1 cellular context compared by ENCODE assay signal in the genomic region with DNA sequence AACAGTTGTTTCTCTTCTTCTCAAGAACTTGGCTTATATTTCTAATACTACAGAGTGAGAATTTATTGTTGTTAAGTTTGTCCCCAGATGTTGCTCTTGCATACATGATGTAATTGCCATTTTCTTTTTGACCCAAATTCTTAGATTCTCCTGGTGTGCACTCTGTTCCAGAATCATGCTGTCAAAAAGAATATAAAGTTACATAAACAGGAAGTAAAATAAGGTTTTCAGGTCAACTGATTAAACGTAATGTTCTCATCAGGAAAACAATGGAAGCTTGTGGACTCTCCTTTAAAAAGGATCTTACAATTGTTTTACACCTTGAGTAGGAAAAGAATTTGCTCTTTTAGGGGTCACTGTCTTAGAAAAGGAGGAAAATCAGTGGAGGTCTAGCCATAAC.
TF ChIP-seq lines count a peak whose summit lies in the region.

No MANE protein-coding gene starts in this region.

TF ChIP-seq in GM23338, 12 proteins besides CTCF, POLR2A, EP300 and RAD21:
- TF ChIP-seq, protein P1, sequence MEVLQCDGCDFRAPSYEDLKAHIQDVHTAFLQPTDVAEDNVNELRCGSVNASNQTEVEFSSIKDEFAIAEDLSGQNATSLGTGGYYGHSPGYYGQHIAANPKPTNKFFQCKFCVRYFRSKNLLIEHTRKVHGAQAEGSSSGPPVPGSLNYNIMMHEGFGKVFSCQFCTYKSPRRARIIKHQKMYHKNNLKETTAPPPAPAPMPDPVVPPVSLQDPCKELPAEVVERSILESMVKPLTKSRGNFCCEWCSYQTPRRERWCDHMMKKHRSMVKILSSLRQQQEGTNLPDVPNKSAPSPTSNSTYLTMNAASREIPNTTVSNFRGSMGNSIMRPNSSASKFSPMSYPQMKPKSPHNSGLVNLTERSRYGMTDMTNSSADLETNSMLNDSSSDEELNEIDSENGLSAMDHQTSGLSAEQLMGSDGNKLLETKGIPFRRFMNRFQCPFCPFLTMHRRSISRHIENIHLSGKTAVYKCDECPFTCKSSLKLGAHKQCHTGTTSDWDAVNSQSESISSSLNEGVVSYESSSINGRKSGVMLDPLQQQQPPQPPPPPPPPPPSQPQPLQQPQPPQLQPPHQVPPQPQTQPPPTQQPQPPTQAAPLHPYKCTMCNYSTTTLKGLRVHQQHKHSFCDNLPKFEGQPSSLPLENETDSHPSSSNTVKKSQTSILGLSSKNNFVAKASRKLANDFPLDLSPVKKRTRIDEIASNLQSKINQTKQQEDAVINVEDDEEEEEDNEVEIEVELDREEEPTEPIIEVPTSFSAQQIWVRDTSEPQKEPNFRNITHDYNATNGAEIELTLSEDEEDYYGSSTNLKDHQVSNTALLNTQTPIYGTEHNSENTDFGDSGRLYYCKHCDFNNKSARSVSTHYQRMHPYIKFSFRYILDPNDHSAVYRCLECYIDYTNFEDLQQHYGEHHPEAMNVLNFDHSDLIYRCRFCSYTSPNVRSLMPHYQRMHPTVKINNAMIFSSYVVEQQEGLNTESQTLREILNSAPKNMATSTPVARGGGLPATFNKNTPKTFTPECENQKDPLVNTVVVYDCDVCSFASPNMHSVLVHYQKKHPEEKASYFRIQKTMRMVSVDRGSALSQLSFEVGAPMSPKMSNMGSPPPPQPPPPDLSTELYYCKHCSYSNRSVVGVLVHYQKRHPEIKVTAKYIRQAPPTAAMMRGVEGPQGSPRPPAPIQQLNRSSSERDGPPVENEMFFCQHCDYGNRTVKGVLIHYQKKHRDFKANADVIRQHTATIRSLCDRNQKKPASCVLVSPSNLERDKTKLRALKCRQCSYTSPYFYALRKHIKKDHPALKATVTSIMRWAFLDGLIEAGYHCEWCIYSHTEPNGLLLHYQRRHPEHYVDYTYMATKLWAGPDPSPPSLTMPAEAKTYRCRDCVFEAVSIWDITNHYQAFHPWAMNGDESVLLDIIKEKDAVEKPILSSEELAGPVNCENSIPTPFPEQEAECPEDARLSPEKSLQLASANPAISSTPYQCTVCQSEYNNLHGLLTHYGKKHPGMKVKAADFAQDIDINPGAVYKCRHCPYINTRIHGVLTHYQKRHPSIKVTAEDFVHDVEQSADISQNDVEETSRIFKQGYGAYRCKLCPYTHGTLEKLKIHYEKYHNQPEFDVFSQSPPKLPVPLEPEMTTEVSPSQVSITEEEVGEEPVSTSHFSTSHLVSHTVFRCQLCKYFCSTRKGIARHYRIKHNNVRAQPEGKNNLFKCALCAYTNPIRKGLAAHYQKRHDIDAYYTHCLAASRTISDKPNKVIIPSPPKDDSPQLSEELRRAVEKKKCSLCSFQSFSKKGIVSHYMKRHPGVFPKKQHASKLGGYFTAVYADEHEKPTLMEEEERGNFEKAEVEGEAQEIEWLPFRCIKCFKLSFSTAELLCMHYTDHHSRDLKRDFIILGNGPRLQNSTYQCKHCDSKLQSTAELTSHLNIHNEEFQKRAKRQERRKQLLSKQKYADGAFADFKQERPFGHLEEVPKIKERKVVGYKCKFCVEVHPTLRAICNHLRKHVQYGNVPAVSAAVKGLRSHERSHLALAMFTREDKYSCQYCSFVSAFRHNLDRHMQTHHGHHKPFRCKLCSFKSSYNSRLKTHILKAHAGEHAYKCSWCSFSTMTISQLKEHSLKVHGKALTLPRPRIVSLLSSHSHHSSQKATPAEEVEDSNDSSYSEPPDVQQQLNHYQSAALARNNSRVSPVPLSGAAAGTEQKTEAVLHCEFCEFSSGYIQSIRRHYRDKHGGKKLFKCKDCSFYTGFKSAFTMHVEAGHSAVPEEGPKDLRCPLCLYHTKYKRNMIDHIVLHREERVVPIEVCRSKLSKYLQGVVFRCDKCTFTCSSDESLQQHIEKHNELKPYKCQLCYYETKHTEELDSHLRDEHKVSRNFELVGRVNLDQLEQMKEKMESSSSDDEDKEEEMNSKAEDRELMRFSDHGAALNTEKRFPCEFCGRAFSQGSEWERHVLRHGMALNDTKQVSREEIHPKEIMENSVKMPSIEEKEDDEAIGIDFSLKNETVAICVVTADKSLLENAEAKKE (CRISPR knock-in tag; IDR thresholded peaks at IDR 0.05), result no peak
- no peak for TF ChIP-seq CREB1 (CRISPR knock-in tag; IDR thresholded peaks at IDR 0.05; ENCODE audit: low read depth)
- no peak for TF ChIP-seq ZNF114 (CRISPR knock-in tag; IDR thresholded peaks at IDR 0.05)
- TF ChIP-seq JUNB (IDR thresholded peaks at IDR 0.05; ENCODE audit: unreplicated experiment), result no peak
